8 cellular contexts compared by ENCODE assay signal in genomic region chr7:148882668-148883232, GRCh38. TPM values are rescaled to one million over a fixed set of nuclear protein-coding genes. Genes with fewer than 3 reads are reported as not detected.
DNase-seq lines count a peak whose midpoint lies in the region; ATAC-seq and TF ChIP-seq lines count a peak whose summit lies in the region.

No MANE protein-coding gene starts in this region.

- H3K4me3 Mint-ChIP-seq in chondrocyte (ENCODE audit: unreplicated experiment): peak overlapping the region; percentile 89
- H3K4me3 Mint-ChIP-seq in naive B cell: peak overlapping the region; percentile 83 to 98 (median 96)

- peaks cover 14% of the 10 kb centered on the region for H3K4me1 Mint-ChIP-seq in chondrocyte (ENCODE audit: low read depth)
- H3K4me1 Mint-ChIP-seq in naive B cell: peaks cover 0 to 10% (median 9%) of the 10 kb centered on the region in 3 donors

- H3K27me3 ChIP-seq in MG63: no peaks in the 10 kb centered on the region

- H3K9me3 ChIP-seq in MG63: no peaks in the 10 kb centered on the region

- H3K27me3 Mint-ChIP-seq in chondrocyte (ENCODE audit: low read depth): no peaks in the 10 kb centered on the region
- no peaks in the 10 kb centered on the region for H3K27me3 Mint-ChIP-seq in naive B cell

- H3K36me3 Mint-ChIP-seq in chondrocyte (ENCODE audit: low read depth) (no peaks in the 10 kb centered on the region), naive B cell (no peaks in the 10 kb centered on the region)

- peak overlapping the region; percentile 84 for H3K27ac Mint-ChIP-seq in chondrocyte (ENCODE audit: unreplicated experiment)
- H3K27ac Mint-ChIP-seq in naive B cell: peak overlapping the region; percentile 94 to 99 (median 96)

- ATAC-seq in naive B cell (ENCODE audit: low read depth in 2 of 2) (no peak), HG03565 (IDR thresholded peaks at IDR 0.05; ENCODE audit: unreplicated experiment) (no peak)

- no peaks in the 10 kb centered on the region for H3K36me3 ChIP-seq in MG63

- peak overlapping the region; percentile 64 for H3K4me3 ChIP-seq in MG63

- peak; percentile 10 for DNase-seq in EH (ENCODE audit: low read depth)
- no peak for DNase-seq in MG63
- no peak for DNase-seq in chondrocyte (ENCODE audit: low spot score)
- DNase-seq in naive B cell: no peak
- DNase-seq in stimulated activated naive CD4-positive, alpha-beta T cell treated with Interleukin-2 at 50 U/mL for 16 hours (lab: John Stamatoyannopoulos, UW): no peak
- no peak for DNase-seq in DMS153 treated with DMSO at 0.1 percent for 48 hours (lab: John Stamatoyannopoulos, UW; ENCODE audit: unreplicated experiment)
- DNase-seq in NCI-H2107 treated with DMSO at 0.1 percent for 48 hours (lab: John Stamatoyannopoulos, UW; ENCODE audit: unreplicated experiment): no peak

- TF ChIP-seq CTCF in chondrocyte (IDR thresholded peaks at IDR 0.05): no peak

- H3K9me3 Mint-ChIP-seq in chondrocyte (ENCODE audit: low read depth): no peaks in the 10 kb centered on the region
- no peaks in the 10 kb centered on the region for H3K9me3 Mint-ChIP-seq in naive B cell

RNA-seq across cellular contexts. Expression of gene EZH2, which starts 1.3 kb away (rescaled TPM):
- 13.8 and 19.4 TPM in 2 replicates for total RNA-seq in MG63 (2014; rRNA removed; shearing (Covaris generic); ENCODE audit: low replicate concordance)
- 10.6 to 11.0 TPM (median 10.6 TPM) in 3 replicates for total RNA-seq in chondrocyte
- 1 to 10 TPM; 1.6 to 4.2 (median 3.0) TPM for polyA plus RNA-seq in naive B cell (ENCODE audit: low read depth in 6 of 6)
